ENCODE assay signal across 8 cellular contexts in the genomic region with DNA sequence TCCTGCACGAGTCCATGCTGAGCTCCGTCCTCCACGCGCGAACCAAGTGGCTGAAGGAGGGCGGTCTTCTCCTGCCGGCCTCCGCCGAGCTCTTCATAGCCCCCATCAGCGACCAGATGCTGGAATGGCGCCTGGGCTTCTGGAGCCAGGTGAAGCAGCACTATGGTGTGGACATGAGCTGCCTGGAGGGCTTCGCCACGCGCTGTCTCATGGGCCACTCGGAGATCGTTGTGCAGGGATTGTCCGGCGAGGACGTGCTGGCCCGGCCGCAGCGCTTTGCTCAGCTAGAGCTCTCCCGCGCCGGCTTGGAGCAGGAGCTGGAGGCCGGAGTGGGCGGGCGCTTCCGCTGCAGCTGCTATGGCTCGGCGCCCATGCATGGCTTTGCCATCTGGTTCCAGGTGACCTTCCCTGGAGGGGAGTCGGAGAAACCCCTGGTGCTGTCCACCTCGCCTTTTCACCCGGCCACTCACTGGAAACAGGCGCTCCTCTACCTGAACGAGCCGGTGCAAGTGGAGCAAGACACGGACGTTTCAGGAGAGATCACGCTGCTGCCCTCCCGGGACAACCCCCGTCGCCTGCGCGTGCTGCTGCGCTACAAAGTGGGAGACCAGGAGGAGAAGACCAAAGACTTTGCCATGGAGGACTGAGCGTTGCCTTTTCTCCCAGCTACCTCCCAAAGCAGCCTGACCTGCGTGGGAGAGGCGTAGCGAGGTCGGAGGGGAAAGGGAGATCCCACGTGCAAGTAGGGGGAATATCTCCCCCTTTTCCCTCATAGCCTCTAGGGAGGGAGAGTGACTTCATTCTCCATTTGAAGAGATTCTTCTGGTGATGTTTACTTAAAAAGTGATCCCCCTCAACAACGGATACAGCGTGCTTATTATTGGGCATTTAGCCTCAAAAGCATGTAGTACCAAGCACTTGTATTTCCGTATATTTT. TPM values are rescaled to one million over a fixed set of nuclear protein-coding genes. Genes with fewer than 3 reads are reported as not detected.
DNase-seq lines count a peak whose midpoint lies in the region; ATAC-seq and TF ChIP-seq lines count a peak whose summit lies in the region.

No MANE protein-coding gene starts in this region.

- peak overlapping the region; percentile 99 for H3K4me2 ChIP-seq in PC-3 (ENCODE audit: low read length)

- H3K27ac Mint-ChIP-seq in Caco-2 (ENCODE audit: unreplicated experiment) = no peak overlapping the region
- peak overlapping the region; percentile 91 for H3K27ac Mint-ChIP-seq in activated naive CD4-positive, alpha-beta T cell treated with anti-CD3 and anti-CD28 coated beads, Interleukin-2, amount 10 ng/mL, durations not matched to agents 7 days and 5 days

- H3K27me3 ChIP-seq in Caco-2 (replicated peaks; ENCODE audit: control insufficient read depth, insufficient read depth, low read length) = no peaks in the 10 kb centered on the region
- H3K27me3 ChIP-seq in PC-3 (ENCODE audit: low read length) = no peaks in the 10 kb centered on the region
- H3K27me3 ChIP-seq in transverse colon = no peaks in the 10 kb centered on the region

- no peak for TF ChIP-seq POLR2A in transverse colon (IDR thresholded peaks at IDR 0.05)

- intact Hi-C loops in Caco-2 (cut with micrococcal nuclease; ENCODE audit: unreplicated experiment) = loop anchor here (1.0 to 2.0 kb wide), 2 partner anchors 20 to 83 kb away; a partner anchor contains a TSS
- intact Hi-C loops in PC-3 (cut with micrococcal nuclease) = no loop called here
- intact Hi-C loops in transverse colon (cut with DNase I; ENCODE audit: low total_unique reads) = loop anchor here (5.0 kb wide), 1 partner anchor 85 kb away; a partner anchor contains a TSS

- ATAC-seq in GM19455 (IDR thresholded peaks at IDR 0.05; ENCODE audit: unreplicated experiment) (peak; percentile 74), HG03558 (IDR thresholded peaks at IDR 0.05; ENCODE audit: extremely low read depth, unreplicated experiment) (peak; percentile 53), PC-3 (peak; percentile 76)

- no peaks in the 10 kb centered on the region for H3K4me1 Mint-ChIP-seq in Caco-2 (ENCODE audit: low read depth, unreplicated experiment)
- H3K4me1 Mint-ChIP-seq in activated naive CD4-positive, alpha-beta T cell treated with anti-CD3 and anti-CD28 coated beads, Interleukin-2, amount 10 ng/mL, durations not matched to agents 7 days and 5 days = peaks cover 30% of the 10 kb centered on the region

- H3F3A ChIP-seq in PC-3 (ENCODE audit: low read length, unreplicated experiment) = no peaks in the 10 kb centered on the region

- peak overlapping the region; percentile 92 for H3K9ac ChIP-seq in PC-3 (ENCODE audit: low read length)

- WGBS in transverse colon (ENCODE audit: low coverage in 1 of 2), 2 donors = 5 to 51% methylated on average over 3 to 54 of the region's 55 CpGs

- H3K36me3 Mint-ChIP-seq in Caco-2 (ENCODE audit: insufficient read depth, unreplicated experiment) = no peaks in the 10 kb centered on the region
- H3K36me3 Mint-ChIP-seq in activated naive CD4-positive, alpha-beta T cell treated with anti-CD3 and anti-CD28 coated beads, Interleukin-2, amount 10 ng/mL, durations not matched to agents 7 days and 5 days = peaks cover 25% of the 10 kb centered on the region

- TF ChIP-seq CTCF in Caco-2 (IDR thresholded peaks at IDR 0.05; ENCODE audit: insufficient read depth in 1 of 2, low read depth in 1 of 2, low read length in 1 of 2, severe bottlenecking in 1 of 2, unreplicated experiment in 1 of 2) (no peak), PC-3 (conservative IDR thresholded peaks at IDR 0.05; ENCODE audit: low read depth, low read length) (no peak), transverse colon (IDR thresholded peaks at IDR 0.05) (no peak)

- H3K4me3 Mint-ChIP-seq in Caco-2 (ENCODE audit: unreplicated experiment) = peak overlapping the region; percentile 88
- H3K4me3 Mint-ChIP-seq in activated naive CD4-positive, alpha-beta T cell treated with anti-CD3 and anti-CD28 coated beads, Interleukin-2, amount 10 ng/mL, durations not matched to agents 7 days and 5 days = peak overlapping the region; percentile 90

- peak overlapping the region; percentile 36 for H3K27ac ChIP-seq in PC-3 (ENCODE audit: low read length)
- peak overlapping the region; percentile 84 to 90 (median 88) for H3K27ac ChIP-seq in transverse colon

- H3K79me2 ChIP-seq in PC-3 (ENCODE audit: low read length) = peaks cover 37% of the 10 kb centered on the region

- BruUV-seq in Caco-2 (replicated peaks; lab: Mats Ljungman, UMichigan) = no TSS peak
- BruUV-seq in PC-3 (replicated peaks; lab: Mats Ljungman, UMichigan) = no TSS peak

- no peaks in the 10 kb centered on the region for H3K27me3 Mint-ChIP-seq in Caco-2 (ENCODE audit: insufficient read depth, unreplicated experiment)
- no peaks in the 10 kb centered on the region for H3K27me3 Mint-ChIP-seq in activated naive CD4-positive, alpha-beta T cell treated with anti-CD3 and anti-CD28 coated beads, Interleukin-2, amount 10 ng/mL, durations not matched to agents 7 days and 5 days

- H3K9me3 ChIP-seq in Caco-2 = no peaks in the 10 kb centered on the region
- H3K9me3 ChIP-seq in PC-3 (ENCODE audit: low read length) = no peaks in the 10 kb centered on the region
- no peaks in the 10 kb centered on the region for H3K9me3 ChIP-seq in transverse colon

- in situ Hi-C loops in transverse colon (cut with MboI; ENCODE audit: low pct_ligation_motif_present in 1 of 4, low pct_unique_long_range_greater_than_20kb in 1 of 4, low sequenced_read_pairs in 3 of 4) = no loop called here

- H3K4me1 ChIP-seq in Caco-2 (no peaks in the 10 kb centered on the region), PC-3 (ENCODE audit: insufficient read depth, low read length) (peaks cover 20% of the 10 kb centered on the region), transverse colon (peaks cover 7 to 24% (median 10%) of the 10 kb centered on the region in 4 donors)

- H3K4me3 ChIP-seq in Caco-2 (ENCODE audit: low read depth, low read length) (peak overlapping the region; percentile 67), PC-3 (ENCODE audit: low read length) (peak overlapping the region; percentile 97), transverse colon (peak overlapping the region; percentile 68 to 90 (median 82))

- no peaks in the 10 kb centered on the region for H3K9me2 ChIP-seq in PC-3 (replicated peaks; ENCODE audit: low read length)

- TF ChIP-seq EP300 in transverse colon (IDR thresholded peaks at IDR 0.05; ENCODE audit: low read depth) = no peak

- no peaks in the 10 kb centered on the region for H4K20me1 ChIP-seq in PC-3 (ENCODE audit: low read length)

- H3K36me3 ChIP-seq in Caco-2 (ENCODE audit: control insufficient read depth, insufficient read depth, low read length) (no peaks in the 10 kb centered on the region), PC-3 (ENCODE audit: low read depth, low read length) (peaks cover 10% of the 10 kb centered on the region), transverse colon (no peaks in the 10 kb centered on the region)

- peak overlapping the region; percentile 93 for H2AFZ ChIP-seq in PC-3 (ENCODE audit: low read length)

- no peaks in the 10 kb centered on the region for H3K9me3 Mint-ChIP-seq in Caco-2 (ENCODE audit: unreplicated experiment)
- H3K9me3 Mint-ChIP-seq in activated naive CD4-positive, alpha-beta T cell treated with anti-CD3 and anti-CD28 coated beads, Interleukin-2, amount 10 ng/mL, durations not matched to agents 7 days and 5 days = no peaks in the 10 kb centered on the region

- DNase-seq in Caco-2 (peak; percentile 40 to 47), PC-3 (peak; percentile 64), germinal center (ENCODE audit: low spot score) (peak; percentile 42), nucleus accumbens (lab: John Stamatoyannopoulos, UW) (peak in 51 of 56 donors; percentile 16 to 79 (median 57)), transverse colon (peak; percentile 68)
- DNase-seq in activated naive CD4-positive, alpha-beta T cell treated with anti-CD3 and anti-CD28 coated beads, Interleukin-2, amount 10 ng/mL, durations not matched to agents 7 days and 5 days = peak; percentile 56

- POLR2A ChIA-PET in Caco-2 (lab: Charles Lee) (no interaction called here), PC-3 (lab: Charles Lee; ENCODE audit: unreplicated experiment) (interaction anchor here (0.6 kb wide), 2 partner anchors 19 to 500 kb away, joined by 3 to 4 read pairs; no protein-coding TSS in a partner anchor)

- CTCF ChIA-PET in Caco-2 (lab: Charles Lee) (no interaction called here), PC-3 (lab: Charles Lee) (interaction anchor here (0.6 to 1.2 kb wide), 2 partner anchors 84 to 85 kb away, joined by 3 to 4 read pairs; no protein-coding TSS in a partner anchor)
- CTCF ChIA-PET in activated naive CD4-positive, alpha-beta T cell treated with anti-CD3 and anti-CD28 coated beads, Interleukin-2, amount 10 ng/mL, durations not matched to agents 7 days and 5 days (lab: Charles Lee) = interaction anchor here (0.9 kb wide), 1 partner anchor 9 kb away, joined by 3 read pairs; no protein-coding TSS in a partner anchor

RNA-seq across cellular contexts. Expression of a gene that starts 1.0 kb away (rescaled TPM):
- total RNA-seq in Caco-2 (2022) (11.3 and 11.5 TPM in 2 replicates), PC-3 (2014; rRNA removed) (20.5 and 20.7 TPM in 2 replicates), transverse colon (10 to 100 TPM; 10.7 to 15.7 (median 12.0) TPM)

Comparison
In these comparisons a context has a peak if more than half of its experiments do, and no peak if none do; other contexts are left out.
1. Peak in every context shown above with its lines: DNase-seq, ATAC-seq, H3K4me3 ChIP-seq and H3K27ac ChIP-seq.